In genomic region chr13:24131749-24132148, GRCh38 we compare ENCODE assay signal across 1 cellular context.
TF ChIP-seq lines count a peak whose summit lies in the region.

No MANE protein-coding gene starts in this region.

TF ChIP-seq in H1, 55 proteins besides CTCF, POLR2A, EP300 and RAD21:
- TF ChIP-seq YY1 (IDR thresholded peaks at IDR 0.05; ENCODE audit: low read depth, low read length), result no peak
- no peak for TF ChIP-seq CBX8 (IDR thresholded peaks at IDR 0.05; ENCODE audit: borderline replicate concordance, low read depth, low read length)
- TF ChIP-seq FOSL1 (IDR thresholded peaks at IDR 0.05; ENCODE audit: insufficient read depth, low read depth, low read length), result no peak
- no peak for TF ChIP-seq RBBP5 (IDR thresholded peaks at IDR 0.05; ENCODE audit: borderline replicate concordance, low read depth, low read length)
- no peak for TF ChIP-seq BCL11A (IDR thresholded peaks at IDR 0.05; ENCODE audit: low read depth in 2 of 2, low read length in 2 of 2)
- TF ChIP-seq TEAD4 (IDR thresholded peaks at IDR 0.05; ENCODE audit: low read depth, low read length), result no peak
- TF ChIP-seq CHD7 (IDR thresholded peaks at IDR 0.05; ENCODE audit: insufficient replicate concordance, low read length), result no peak
- no peak for TF ChIP-seq RFX5 (IDR thresholded peaks at IDR 0.05; ENCODE audit: borderline replicate concordance, low read depth, low read length)
- no peak for TF ChIP-seq SAP30 (IDR thresholded peaks at IDR 0.05; ENCODE audit: insufficient read depth, insufficient replicate concordance, low read length)
- no peak for TF ChIP-seq ATF2 (IDR thresholded peaks at IDR 0.05; ENCODE audit: low read length)
- no peak for TF ChIP-seq USF2 (IDR thresholded peaks at IDR 0.05; ENCODE audit: low read length)
- TF ChIP-seq SP2 (IDR thresholded peaks at IDR 0.05; ENCODE audit: low read length), result no peak
- TF ChIP-seq SUZ12 (IDR thresholded peaks at IDR 0.05; ENCODE audit: low read length), result no peak
- no peak for TF ChIP-seq POU5F1 (IDR thresholded peaks at IDR 0.05; ENCODE audit: low read depth, low read length)
- no peak for TF ChIP-seq SRF (IDR thresholded peaks at IDR 0.05; ENCODE audit: low read depth, low read length)
- TF ChIP-seq BACH1 (IDR thresholded peaks at IDR 0.05; ENCODE audit: low read length), result no peak
- TF ChIP-seq MAFK (IDR thresholded peaks at IDR 0.05; ENCODE audit: low read depth, low read length), result no peak
- TF ChIP-seq SIX5 (IDR thresholded peaks at IDR 0.05; ENCODE audit: low read depth, low read length), result no peak
